In the genomic region with DNA sequence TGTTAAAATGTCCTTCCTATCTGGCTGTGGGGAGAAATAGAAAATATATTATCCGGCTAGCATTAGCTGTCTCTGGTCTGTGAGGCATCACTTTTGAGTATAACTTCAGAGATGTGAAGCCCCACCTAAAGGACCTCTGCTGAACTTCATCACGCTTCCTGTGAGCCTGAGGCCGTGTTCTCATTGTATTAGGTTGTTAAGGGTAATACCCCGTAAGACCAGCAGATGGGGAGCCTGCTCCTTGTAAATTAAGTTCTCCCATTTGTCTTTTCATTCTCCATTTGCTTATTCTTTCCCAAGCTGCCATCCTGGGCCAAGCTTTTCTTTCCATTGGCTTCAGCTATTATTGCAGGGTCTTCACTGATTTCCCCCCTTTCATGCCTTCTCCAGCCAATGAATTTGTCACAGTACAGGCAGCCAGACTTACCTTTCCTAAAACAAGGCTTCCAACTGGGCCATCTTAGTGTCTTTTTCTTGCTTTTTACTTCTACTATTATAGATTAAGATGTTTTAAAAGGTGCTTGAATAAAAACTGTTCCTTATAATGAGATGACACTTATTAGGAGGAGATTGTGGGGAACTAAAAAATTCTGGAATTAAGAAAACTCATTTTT, we compare ENCODE assay signal across 1 cellular context.
TF ChIP-seq lines count a peak whose summit lies in the region.

No MANE protein-coding gene starts in this region.

TF ChIP-seq in HepG2, 621 proteins besides CTCF, POLR2A, EP300 and RAD21 (continued from another document):
- TF ChIP-seq, protein P1, sequence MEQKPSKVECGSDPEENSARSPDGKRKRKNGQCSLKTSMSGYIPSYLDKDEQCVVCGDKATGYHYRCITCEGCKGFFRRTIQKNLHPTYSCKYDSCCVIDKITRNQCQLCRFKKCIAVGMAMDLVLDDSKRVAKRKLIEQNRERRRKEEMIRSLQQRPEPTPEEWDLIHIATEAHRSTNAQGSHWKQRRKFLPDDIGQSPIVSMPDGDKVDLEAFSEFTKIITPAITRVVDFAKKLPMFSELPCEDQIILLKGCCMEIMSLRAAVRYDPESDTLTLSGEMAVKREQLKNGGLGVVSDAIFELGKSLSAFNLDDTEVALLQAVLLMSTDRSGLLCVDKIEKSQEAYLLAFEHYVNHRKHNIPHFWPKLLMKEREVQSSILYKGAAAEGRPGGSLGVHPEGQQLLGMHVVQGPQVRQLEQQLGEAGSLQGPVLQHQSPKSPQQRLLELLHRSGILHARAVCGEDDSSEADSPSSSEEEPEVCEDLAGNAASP (CRISPR knock-in tag; IDR thresholded peaks at IDR 0.05; ENCODE audit: borderline replicate concordance): peak; percentile 55; the same call in 1 of the 2 replicates
- TF ChIP-seq ZNF331 (CRISPR knock-in tag; IDR thresholded peaks at IDR 0.05): peak; percentile 17; the same call in 1 of the 2 replicates
- TF ChIP-seq ZNF317 (CRISPR knock-in tag; IDR thresholded peaks at IDR 0.05): 0 out of 2 replicates have a peak, but pooled peaks have one; percentile 32
- peak; percentile 89 for TF ChIP-seq SMC3 (IDR thresholded peaks at IDR 0.05; ENCODE audit: low read length)
- TF ChIP-seq ZNF776 (CRISPR knock-in tag; IDR thresholded peaks at IDR 0.05): no peak
- TF ChIP-seq, protein P2, sequence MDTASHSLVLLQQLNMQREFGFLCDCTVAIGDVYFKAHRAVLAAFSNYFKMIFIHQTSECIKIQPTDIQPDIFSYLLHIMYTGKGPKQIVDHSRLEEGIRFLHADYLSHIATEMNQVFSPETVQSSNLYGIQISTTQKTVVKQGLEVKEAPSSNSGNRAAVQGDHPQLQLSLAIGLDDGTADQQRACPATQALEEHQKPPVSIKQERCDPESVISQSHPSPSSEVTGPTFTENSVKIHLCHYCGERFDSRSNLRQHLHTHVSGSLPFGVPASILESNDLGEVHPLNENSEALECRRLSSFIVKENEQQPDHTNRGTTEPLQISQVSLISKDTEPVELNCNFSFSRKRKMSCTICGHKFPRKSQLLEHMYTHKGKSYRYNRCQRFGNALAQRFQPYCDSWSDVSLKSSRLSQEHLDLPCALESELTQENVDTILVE (CRISPR knock-in tag; IDR thresholded peaks at IDR 0.05): 0 out of 2 replicates have a peak, but pooled peaks have one; percentile 43
- peak; percentile 32; the same call in 1 of the 2 replicates for TF ChIP-seq GATAD2A (CRISPR knock-in tag; IDR thresholded peaks at IDR 0.05)
- peak; percentile 43; the same call in 1 of the 2 replicates for TF ChIP-seq SAP130 (CRISPR knock-in tag; IDR thresholded peaks at IDR 0.05; ENCODE audit: low read depth)
- TF ChIP-seq MIXL1 (CRISPR knock-in tag; IDR thresholded peaks at IDR 0.05): peak; percentile 54; the same call in 1 of the 2 replicates
- TF ChIP-seq ZNF12 (CRISPR knock-in tag; IDR thresholded peaks at IDR 0.05): 0 out of 2 replicates have a peak, but pooled peaks have one; percentile 32
- no peak for TF ChIP-seq FIP1L1 (IDR thresholded peaks at IDR 0.05; ENCODE audit: borderline replicate concordance, insufficient read depth, low read depth, low read length)
- TF ChIP-seq ATAD3A (CRISPR knock-in tag; IDR thresholded peaks at IDR 0.05): no peak
- TF ChIP-seq ZNF510 (CRISPR knock-in tag; IDR thresholded peaks at IDR 0.05; ENCODE audit: low read depth): 0 out of 2 replicates have a peak, but pooled peaks have one; percentile 40
- 0 out of 2 replicates have a peak, but pooled peaks have one; percentile 63 for TF ChIP-seq ZNF614 (CRISPR knock-in tag; IDR thresholded peaks at IDR 0.05; ENCODE audit: borderline replicate concordance)
- peak; percentile 74 for TF ChIP-seq ELF3 (CRISPR knock-in tag; IDR thresholded peaks at IDR 0.05)
- no peak for TF ChIP-seq ONECUT2 (CRISPR knock-in tag; IDR thresholded peaks at IDR 0.05)
- peak; percentile 37; the same call in 1 of the 2 replicates for TF ChIP-seq YEATS2 (CRISPR knock-in tag; IDR thresholded peaks at IDR 0.05; ENCODE audit: borderline replicate concordance)
- TF ChIP-seq, protein P3, sequence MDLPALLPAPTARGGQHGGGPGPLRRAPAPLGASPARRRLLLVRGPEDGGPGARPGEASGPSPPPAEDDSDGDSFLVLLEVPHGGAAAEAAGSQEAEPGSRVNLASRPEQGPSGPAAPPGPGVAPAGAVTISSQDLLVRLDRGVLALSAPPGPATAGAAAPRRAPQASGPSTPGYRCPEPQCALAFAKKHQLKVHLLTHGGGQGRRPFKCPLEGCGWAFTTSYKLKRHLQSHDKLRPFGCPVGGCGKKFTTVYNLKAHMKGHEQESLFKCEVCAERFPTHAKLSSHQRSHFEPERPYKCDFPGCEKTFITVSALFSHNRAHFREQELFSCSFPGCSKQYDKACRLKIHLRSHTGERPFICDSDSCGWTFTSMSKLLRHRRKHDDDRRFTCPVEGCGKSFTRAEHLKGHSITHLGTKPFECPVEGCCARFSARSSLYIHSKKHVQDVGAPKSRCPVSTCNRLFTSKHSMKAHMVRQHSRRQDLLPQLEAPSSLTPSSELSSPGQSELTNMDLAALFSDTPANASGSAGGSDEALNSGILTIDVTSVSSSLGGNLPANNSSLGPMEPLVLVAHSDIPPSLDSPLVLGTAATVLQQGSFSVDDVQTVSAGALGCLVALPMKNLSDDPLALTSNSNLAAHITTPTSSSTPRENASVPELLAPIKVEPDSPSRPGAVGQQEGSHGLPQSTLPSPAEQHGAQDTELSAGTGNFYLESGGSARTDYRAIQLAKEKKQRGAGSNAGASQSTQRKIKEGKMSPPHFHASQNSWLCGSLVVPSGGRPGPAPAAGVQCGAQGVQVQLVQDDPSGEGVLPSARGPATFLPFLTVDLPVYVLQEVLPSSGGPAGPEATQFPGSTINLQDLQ (CRISPR knock-in tag; IDR thresholded peaks at IDR 0.05): no peak
- no peak for TF ChIP-seq REXO4 (CRISPR knock-in tag; IDR thresholded peaks at IDR 0.05; ENCODE audit: borderline replicate concordance)
